ENCODE assay signal across 8 cellular contexts in genomic region chr5:141637266-141637692, GRCh38. TPM values are rescaled to one million over a fixed set of nuclear protein-coding genes. Genes with fewer than 3 reads are reported as not detected.
A peak's percentile ranks its signal among the peaks of the same experiment; 100 is the strongest.
DNase-seq lines count a peak whose midpoint lies in the region; ATAC-seq and TF ChIP-seq lines count a peak whose summit lies in the region.

No MANE protein-coding gene starts in this region.

- no peaks in the 10 kb centered on the region for H3K27me3 ChIP-seq in liver (ENCODE audit: control insufficient read depth in 4 of 4, insufficient read depth in 4 of 4, low read length in 3 of 4)

- under 1% methylated on average over 46 of the region's 46 CpGs for whole genome bisulfite sequencing in liver

- ATAC-seq in HG03139 (IDR thresholded peaks at IDR 0.05; ENCODE audit: unreplicated experiment), result peak; percentile 17

- H3K9me3 ChIP-seq in liver (ENCODE audit: control insufficient read depth in 4 of 4, low read length in 3 of 4), result no peaks in the 10 kb centered on the region

- H3K36me3 ChIP-seq in liver (ENCODE audit: control insufficient read depth in 4 of 4, insufficient read depth in 3 of 4, low read depth in 1 of 4, low read length in 3 of 4), result no peaks in the 10 kb centered on the region

- peak overlapping the region in 1 of 2 donors; percentile 86 for H3K27ac ChIP-seq in liver (ENCODE audit: low read depth in 1 of 2, low read length in 2 of 2)

- H3K9ac ChIP-seq in liver (ENCODE audit: low read depth in 1 of 2, low read length in 2 of 2), result peak overlapping the region in 1 of 2 donors; percentile 42

- H3K4me1 ChIP-seq in liver (ENCODE audit: control insufficient read depth in 4 of 4, insufficient read depth in 4 of 4, low read length in 3 of 4), result peaks cover 9 to 28% (median 20%) of the 10 kb centered on the region in 4 donors

- TF ChIP-seq RAD21 in liver (IDR thresholded peaks at IDR 0.05), result no peak

- H3K4me3 ChIP-seq in cardiac fibroblast (replicated peaks in 1 of 2; ENCODE audit: low read depth in 2 of 2, low read length in 2 of 2), result peak overlapping the region; percentile 90 to 95
- H3K4me3 ChIP-seq in liver (ENCODE audit: low read depth in 1 of 3, low read length in 3 of 3), result peak overlapping the region; percentile 75 to 94 (median 89)

- DNase-seq in NCI-H526 (lab: John Stamatoyannopoulos, UW), result peak; percentile 49 to 76
- no peak for DNase-seq in NCI-H526 treated with DMSO at 0.1 percent for 48 hours (lab: John Stamatoyannopoulos, UW)
- peak; percentile 45 for DNase-seq in UCSD-AML1 (lab: John Stamatoyannopoulos, UW; ENCODE audit: unreplicated experiment)
- no peak for DNase-seq in cardiac fibroblast (ENCODE audit: low read depth in 2 of 2)
- peak; percentile 42 for DNase-seq in stimulated activated CD8-positive, alpha-beta memory T cell treated with anti-CD3 and anti-CD28 coated beads, Interleukin-4, amount 100 ng/mL, for 24 hours (ENCODE audit: low read depth)
- DNase-seq in SKM-1 treated with dmso at 0.1 percent for 144 hours (lab: John Stamatoyannopoulos, UW; ENCODE audit: unreplicated experiment), result no peak

- no peak for TF ChIP-seq CTCF in cardiac fibroblast (IDR thresholded peaks at IDR 0.05; ENCODE audit: low read depth, low read length)
- no peak for TF ChIP-seq CTCF in liver (IDR thresholded peaks at IDR 0.05; ENCODE audit: low read depth, low read length, missing input control)

TF ChIP-seq in liver, 16 proteins besides CTCF, POLR2A, EP300 and RAD21:
- no peak for TF ChIP-seq TAF1 (conservative IDR thresholded peaks at IDR 0.05)
- TF ChIP-seq EGR1 (IDR thresholded peaks at IDR 0.05; ENCODE audit: low read depth in 2 of 2), result no peak
- no peak for TF ChIP-seq FOXA2 (IDR thresholded peaks at IDR 0.05)
- TF ChIP-seq ZBTB33 (IDR thresholded peaks at IDR 0.05), result no peak
- no peak for TF ChIP-seq ATF3 (IDR thresholded peaks at IDR 0.05)
- TF ChIP-seq FOXA1 (IDR thresholded peaks at IDR 0.05), result no peak
- TF ChIP-seq REST (IDR thresholded peaks at IDR 0.05), result no peak

RNA-seq across cellular contexts. Expression of gene RELL2, which starts 0.5 kb away (rescaled TPM):
- total RNA-seq in liver, result 1 to 10 TPM in 1 of 2 donors, under 1 TPM in 1; 0.47 to 1.3 TPM
- polyA plus RNA-seq in liver, result 1 to 10 TPM in 1 of 2 donors, under 1 TPM in 1; 0.61 to 1.2 TPM

RNA-seq across cellular contexts. Expression of gene HDAC3, which starts 0.6 kb away (rescaled TPM):
- total RNA-seq in liver, result 10 to 100 TPM; 42.3 to 45.3 TPM
- polyA plus RNA-seq in liver, result 10 to 100 TPM; 20.1 to 28.0 TPM

RNA-seq across cellular contexts. Expression of gene FCHSD1, which starts 13.9 kb away (rescaled TPM):
- total RNA-seq in liver, result 1 to 10 TPM; 2.4 to 6.4 TPM
- polyA plus RNA-seq in liver, result 1 to 10 TPM; 1.3 to 2.1 TPM

RNA-seq across cellular contexts. Expression of gene DIAPH1, which starts 18.5 kb away (rescaled TPM):
- 10 to 100 TPM; 51.5 to 73.9 TPM for total RNA-seq in liver
- polyA plus RNA-seq in liver, result 10 to 100 TPM; 67.8 to 74.7 TPM

RNA-seq across cellular contexts. Expression of gene ARAP3, which starts 44.8 kb away (rescaled TPM):
- 1 to 10 TPM; 1.9 to 4.7 TPM for total RNA-seq in liver
- 1 to 10 TPM; 1.6 to 2.3 TPM for polyA plus RNA-seq in liver

Comparison
In these comparisons a context has a peak if more than half of its experiments do, and no peak if none do; other contexts are left out.
1. DNase-seq: peak in NCI-H526 (2 of 2), UCSD-AML1 (single experiment) and stimulated activated CD8-positive, alpha-beta memory T cell treated with anti-CD3 and anti-CD28 coated beads, Interleukin-4, amount 100 ng/mL, for 24 hours (single experiment); none in NCI-H526 treated with DMSO at 0.1 percent for 48 hours (single experiment), cardiac fibroblast (0 of 2) and SKM-1 treated with dmso at 0.1 percent for 144 hours (single experiment).